In genomic region chr19:13154241-13154778, GRCh38 we compare ENCODE assay signal across 8 cellular contexts. TPM values are rescaled to one million over a fixed set of nuclear protein-coding genes. Genes with fewer than 3 reads are reported as not detected.
DNase-seq lines count a peak whose midpoint lies in the region; ATAC-seq and TF ChIP-seq lines count a peak whose summit lies in the region.

No MANE protein-coding gene starts in this region.

- peak; percentile 12 to 87 (median 63) for TF ChIP-seq POLR2A in body of pancreas (IDR thresholded peaks at IDR 0.05)

- peaks cover 35% of the 10 kb centered on the region for H3K4me1 ChIP-seq in body of pancreas

- H3K36me3 ChIP-seq in body of pancreas (replicated peaks in 1 of 2; ENCODE audit: insufficient read depth in 1 of 2, low read depth in 2 of 2), result no peaks in the 10 kb centered on the region

- CTCF ChIA-PET in Calu3 (lab: Charles Lee), result interaction anchor here (1.0 kb wide), 1 partner anchor 106 kb away, joined by 5 read pairs; no protein-coding TSS in a partner anchor

- H3K4me3 ChIP-seq in body of pancreas (peak overlapping the region; percentile 78), iPS-11a (ENCODE audit: low read depth, low read length) (peak overlapping the region; percentile 97), skeletal muscle cell (ENCODE audit: low read depth, low read length) (peak overlapping the region; percentile 81)

- H3K27me3 Mint-ChIP-seq in Calu3 (ENCODE audit: unreplicated experiment), result peaks cover 15% of the 10 kb centered on the region
- no peaks in the 10 kb centered on the region for H3K27me3 Mint-ChIP-seq in IgD-negative memory B cell

- H3K4me1 Mint-ChIP-seq in Calu3 (ENCODE audit: low read depth, unreplicated experiment) (peaks cover 14% of the 10 kb centered on the region), IgD-negative memory B cell (peaks cover 26 to 31% (median 30%) of the 10 kb centered on the region in 3 donors)

- peak overlapping the region; percentile 94 for H3K4me3 Mint-ChIP-seq in Calu3 (ENCODE audit: low read depth, unreplicated experiment)
- H3K4me3 Mint-ChIP-seq in IgD-negative memory B cell, result peak overlapping the region; percentile 95 to 99 (median 98)

- no TSS peak for BruUV-seq in Calu3 (replicated peaks; lab: Mats Ljungman, UMichigan)

- no peak for DNase-seq in Calu3
- DNase-seq in T-helper 2 cell, result peak in 4 of 5 experiments; percentile 40 to 65 (median 45)
- peak; percentile 86 to 95 (median 90) for DNase-seq in body of pancreas
- DNase-seq in skeletal muscle cell (ENCODE audit: low read depth), result peak; percentile 85

- H3K9me3 Mint-ChIP-seq in Calu3 (ENCODE audit: low read depth, unreplicated experiment) (no peaks in the 10 kb centered on the region), IgD-negative memory B cell (peaks cover 0 to 7% (median 0%) of the 10 kb centered on the region in 3 donors)

- no peaks in the 10 kb centered on the region for H3K9me3 ChIP-seq in body of pancreas

- ATAC-seq in body of pancreas (peak; percentile 16), HG02642 (IDR thresholded peaks at IDR 0.05; ENCODE audit: poor library complexity, unreplicated experiment) (no peak), GM21367 (IDR thresholded peaks at IDR 0.05; ENCODE audit: unreplicated experiment) (no peak)

- TF ChIP-seq CTCF in Calu3 (IDR thresholded peaks at IDR 0.05; ENCODE audit: unreplicated experiment) (no peak), body of pancreas (IDR thresholded peaks at IDR 0.05) (no peak)

- 0% methylated on average over 8 to 21 of the region's 21 CpGs for WGBS in body of pancreas, 2 donors

- no peaks in the 10 kb centered on the region for H3K27me3 ChIP-seq in body of pancreas

- peaks cover 72% of the 10 kb centered on the region for H3K36me3 Mint-ChIP-seq in Calu3 (ENCODE audit: insufficient read depth, unreplicated experiment)
- H3K36me3 Mint-ChIP-seq in IgD-negative memory B cell, result peaks cover 10% of the 10 kb centered on the region

- peak overlapping the region; percentile 98 to 100 (median 99) for H3K27ac ChIP-seq in body of pancreas

- intact Hi-C loops in Calu3 (cut with micrococcal nuclease; ENCODE audit: unreplicated experiment) (no loop called here), body of pancreas (cut with DNase I) (no loop called here)

- H3K27ac Mint-ChIP-seq in Calu3 (ENCODE audit: unreplicated experiment) (peak overlapping the region; percentile 97), IgD-negative memory B cell (peak overlapping the region; percentile 99 to 100 (median 99))

RNA-seq across cellular contexts. Expression of gene IER2, which starts 4.1 kb away (rescaled TPM):
- total RNA-seq in Calu3 (2022) (96.3 and 108 TPM in 2 replicates), body of pancreas (100 to 1,000 TPM; 162 to 857 TPM)
- polyA plus RNA-seq in IgD-negative memory B cell, result 350 TPM

RNA-seq across cellular contexts. Expression of gene STX10, which starts 4.1 kb away (rescaled TPM):
- total RNA-seq in Calu3 (2022), result 52.3 and 52.7 TPM in 2 replicates
- polyA plus RNA-seq in IgD-negative memory B cell, result 52.8 TPM
- total RNA-seq in body of pancreas, result 10 to 100 TPM; 54.2 to 65.3 TPM

RNA-seq across cellular contexts. Expression of gene NACC1, which starts 36.2 kb away (rescaled TPM):
- total RNA-seq in Calu3 (2022) (80.9 and 83.1 TPM in 2 replicates), body of pancreas (10 to 100 TPM in 1 of 2 donors, 1 to 10 TPM in 1; 6.0 to 15.5 TPM)
- polyA plus RNA-seq in IgD-negative memory B cell, result 2.7 TPM

RNA-seq across cellular contexts. Expression of gene TRMT1, which starts 37.8 kb away (rescaled TPM):
- total RNA-seq in Calu3 (2022) (36.5 and 40.2 TPM in 2 replicates), body of pancreas (10 to 100 TPM; 21.5 to 36.3 TPM)
- 30.7 TPM for polyA plus RNA-seq in IgD-negative memory B cell

RNA-seq across cellular contexts. Expression of gene LYL1, which starts 51.7 kb away (rescaled TPM):
- total RNA-seq in Calu3 (2022) (0.32 TPM in 1 of 2 replicates, not detected in the other), body of pancreas (1 to 10 TPM; 3.4 to 6.9 TPM)
- polyA plus RNA-seq in IgD-negative memory B cell, result 90.1 TPM
